ENCODE assay signal across 25 cellular contexts in the genomic region with DNA sequence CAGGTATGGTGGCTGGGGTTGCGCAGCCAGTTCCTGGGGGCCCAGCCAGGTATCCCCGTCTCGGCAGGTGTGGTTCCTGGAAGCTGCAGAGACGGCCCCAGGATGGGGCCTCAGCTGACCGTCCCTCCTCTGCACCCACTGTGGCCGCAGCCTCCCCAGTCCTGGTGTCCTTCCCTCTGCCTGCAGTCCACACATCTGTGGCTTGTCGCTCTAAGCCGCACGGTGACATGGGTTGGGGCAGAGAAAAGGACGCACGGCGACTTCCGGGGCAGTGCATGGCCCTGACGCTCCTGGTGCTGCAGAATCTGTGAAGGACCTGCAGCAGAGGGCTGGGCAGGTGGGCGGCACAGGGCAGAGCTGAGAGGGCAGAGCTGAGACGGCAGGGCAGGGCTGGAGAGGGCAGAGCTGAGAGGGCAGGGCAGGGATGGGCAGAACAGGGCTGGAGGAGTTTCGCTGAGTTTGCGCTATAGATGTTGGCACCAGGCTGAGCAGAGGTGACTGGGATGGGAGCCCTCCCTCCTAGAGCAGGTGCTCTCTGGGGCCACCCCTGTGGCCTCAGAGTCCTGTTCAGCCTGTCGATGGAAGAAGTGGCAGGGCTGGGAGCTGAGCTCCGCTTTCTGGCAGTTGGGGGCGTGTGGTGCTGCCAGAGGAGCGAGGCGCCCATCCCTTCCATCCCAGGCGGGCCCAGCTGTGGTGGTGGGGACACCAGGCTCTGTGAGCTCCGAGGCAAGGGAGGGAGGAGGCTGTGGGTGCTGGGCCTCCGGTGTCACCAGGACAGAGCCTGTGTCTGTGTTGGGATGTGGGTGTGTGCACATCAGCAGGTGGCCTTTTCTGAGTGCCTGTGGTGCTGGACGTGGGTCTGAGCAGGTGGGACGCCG. TPM values are rescaled to one million over a fixed set of nuclear protein-coding genes. Genes with fewer than 3 reads are reported as not detected.
DNase-seq lines count a peak whose midpoint lies in the region; ATAC-seq and TF ChIP-seq lines count a peak whose summit lies in the region.
"Had no signal": no experiment of that assay in that cellular context is flagged by ENCODE, and none has a peak within 500 bp of the region (broad histone marks: within the 10 kb centered on the region; RNA-seq: fewer than 3 reads in every experiment).

No MANE protein-coding gene starts in this region.

- H3K9me3 Mint-ChIP-seq in stimulated activated naive B cell treated with anti-CD40 and anti-IgM and Interleukin-4, amounts not matched to agents 10 μg/mL and 1 μg/mL and 100 μg/mL, for 72 hours: peaks cover 0 to 3% of the 10 kb centered on the region in 2 donors
- H3K9me3 Mint-ChIP-seq in stimulated activated effector memory CD8-positive, alpha-beta T cell treated with anti-CD3 and anti-CD28 coated beads, Interleukin-12 subunit alpha, Interleukin-12 subunit beta, amount 100 ng/mL, for 72 hours: no peaks in the 10 kb centered on the region
- H3K9me3 Mint-ChIP-seq: CD4-positive, CD25-positive, alpha-beta regulatory T cell; H9; HFFc6 had no signal

- H3K4me1 Mint-ChIP-seq in stimulated activated naive B cell treated with anti-CD40 and anti-IgM and Interleukin-4, amounts not matched to agents 10 μg/mL and 1 μg/mL and 100 μg/mL, for 72 hours: peaks cover 0 to 3% of the 10 kb centered on the region in 2 donors
- peaks cover 5% of the 10 kb centered on the region for H3K4me1 Mint-ChIP-seq in stimulated activated effector memory CD8-positive, alpha-beta T cell treated with anti-CD3 and anti-CD28 coated beads, Interleukin-12 subunit alpha, Interleukin-12 subunit beta, amount 100 ng/mL, for 72 hours
- H3K4me1 Mint-ChIP-seq: B cell; CD4-positive, CD25-positive, alpha-beta regulatory T cell; H9; IgD-negative memory B cell had no signal

- ATAC-seq in left cardiac atrium: peak in 1 of 2 donors; percentile 14
- no peak for ATAC-seq in right cardiac atrium
- peak; percentile 9 for ATAC-seq in left lobe of liver
- no peak for ATAC-seq in stimulated activated naive B cell treated with anti-CD40 and anti-IgM and Interleukin-4, amounts not matched to agents 10 μg/mL and 1 μg/mL and 100 μg/mL, for 72 hours (replicated peaks)
- ATAC-seq in stimulated activated effector memory CD8-positive, alpha-beta T cell treated with anti-CD3 and anti-CD28 coated beads, Interleukin-12 subunit alpha, Interleukin-12 subunit beta, amount 100 ng/mL, for 72 hours: no peak

- peaks cover 51 to 61% of the 10 kb centered on the region in 2 donors for H3K36me3 Mint-ChIP-seq in stimulated activated naive B cell treated with anti-CD40 and anti-IgM and Interleukin-4, amounts not matched to agents 10 μg/mL and 1 μg/mL and 100 μg/mL, for 72 hours
- H3K36me3 Mint-ChIP-seq in stimulated activated effector memory CD8-positive, alpha-beta T cell treated with anti-CD3 and anti-CD28 coated beads, Interleukin-12 subunit alpha, Interleukin-12 subunit beta, amount 100 ng/mL, for 72 hours: peaks cover 64% of the 10 kb centered on the region

- H3K36me3 ChIP-seq in ascending aorta: peaks cover 69 to 82% of the 10 kb centered on the region in 2 donors
- no peaks in the 10 kb centered on the region for H3K36me3 ChIP-seq in hepatocyte (replicated peaks; ENCODE audit: insufficient read depth, low read depth)

- CTCF ChIA-PET in RWPE1 (lab: Yijun Ruan, JAX): interaction anchor here (1.1 to 1.3 kb wide), 3 partner anchors 14 to 51 kb away, joined by 3 read pairs; partner anchors contain the start of gene NPW

- no peak overlapping the region for H2AFZ ChIP-seq in hepatocyte

- H3K27me3 ChIP-seq in right cardiac atrium (ENCODE audit: control insufficient read depth, insufficient read depth) (no peaks in the 10 kb centered on the region), ascending aorta (no peaks in the 10 kb centered on the region), hepatocyte (no peaks in the 10 kb centered on the region)

- peak; percentile 14 for DNase-seq in left cardiac atrium
- DNase-seq in right cardiac atrium: no peak
- no peak for DNase-seq in RWPE1 (ENCODE audit: low spot score)
- DNase-seq in left lobe of liver (ENCODE audit: low spot score): no peak
- DNase-seq in stimulated activated naive B cell treated with anti-CD40 and anti-IgM and Interleukin-4, amounts not matched to agents 10 μg/mL and 1 μg/mL and 100 μg/mL, for 72 hours: no peak
- DNase-seq in ascending aorta (ENCODE audit: low spot score in 2 of 2): no peak
- no peak for DNase-seq in hepatocyte (ENCODE audit: low spot score)
- DNase-seq in stimulated activated effector memory CD8-positive, alpha-beta T cell treated with anti-CD3 and anti-CD28 coated beads, Interleukin-12 subunit alpha, Interleukin-12 subunit beta, amount 100 ng/mL, for 72 hours (ENCODE audit: low spot score in 2 of 2): no peak
- DNase-seq: CD4-positive, CD25-positive, alpha-beta regulatory T cell; EL; GF-D8; H9; HFFc6; Karpas-422; MV-4-11; NCI-H1105 treated with DMSO at 0.1 percent for 48 hours; NCI-H2029 treated with DMSO at 0.1 percent for 48 hours; NCI-H2171; NCI-H345; NCI-H526 treated with DMSO at 0.1 percent for 48 hours; OCI-M1; Right ventricle myocardium superior had no signal

- WGBS in right cardiac atrium: 93% methylated on average over 29 of the region's 29 CpGs
- WGBS in hepatocyte (ENCODE audit: low lambda C conversion rate, missing lambda C conversion rate): 97% methylated on average over 27 of the region's 29 CpGs

- no peaks in the 10 kb centered on the region for H3K79me2 ChIP-seq in hepatocyte

- no peaks in the 10 kb centered on the region for H3K9me2 ChIP-seq in hepatocyte (replicated peaks; ENCODE audit: insufficient read depth)

- no peaks in the 10 kb centered on the region for H3K27me3 Mint-ChIP-seq in stimulated activated naive B cell treated with anti-CD40 and anti-IgM and Interleukin-4, amounts not matched to agents 10 μg/mL and 1 μg/mL and 100 μg/mL, for 72 hours
- H3K27me3 Mint-ChIP-seq: B cell; CD4-positive, CD25-positive, alpha-beta regulatory T cell; IgD-negative memory B cell had no signal

- H3K27ac ChIP-seq in right cardiac atrium (ENCODE audit: low read length) (no peak overlapping the region), RWPE1 (peak overlapping the region; percentile 40), ascending aorta (no peak overlapping the region), hepatocyte (no peak overlapping the region)
- H3K27ac ChIP-seq: HL-60 had no signal

- H3K4me3 ChIP-seq in right cardiac atrium (ENCODE audit: low read length) (no peak overlapping the region), ascending aorta (no peak overlapping the region), hepatocyte (no peak overlapping the region)

- H3K4me2 ChIP-seq in hepatocyte: no peak overlapping the region

- POLR2A ChIA-PET in RWPE1 (lab: Yijun Ruan, JAX; ENCODE audit: low non-redundant PET): no interaction called here

- no peaks in the 10 kb centered on the region for H4K20me1 ChIP-seq in hepatocyte (ENCODE audit: insufficient read depth, poor library complexity, severe bottlenecking)

- H3K27ac Mint-ChIP-seq in stimulated activated naive B cell treated with anti-CD40 and anti-IgM and Interleukin-4, amounts not matched to agents 10 μg/mL and 1 μg/mL and 100 μg/mL, for 72 hours: peak overlapping the region; percentile 47
- H3K27ac Mint-ChIP-seq in stimulated activated effector memory CD8-positive, alpha-beta T cell treated with anti-CD3 and anti-CD28 coated beads, Interleukin-12 subunit alpha, Interleukin-12 subunit beta, amount 100 ng/mL, for 72 hours: no peak overlapping the region
- H3K27ac Mint-ChIP-seq: B cell; CD4-positive, CD25-positive, alpha-beta regulatory T cell; HFFc6; IgD-negative memory B cell had no signal

- no peak overlapping the region for H3K4me3 Mint-ChIP-seq in stimulated activated naive B cell treated with anti-CD40 and anti-IgM and Interleukin-4, amounts not matched to agents 10 μg/mL and 1 μg/mL and 100 μg/mL, for 72 hours
- no peak overlapping the region for H3K4me3 Mint-ChIP-seq in stimulated activated effector memory CD8-positive, alpha-beta T cell treated with anti-CD3 and anti-CD28 coated beads, Interleukin-12 subunit alpha, Interleukin-12 subunit beta, amount 100 ng/mL, for 72 hours
- H3K4me3 Mint-ChIP-seq: B cell; CD4-positive, CD25-positive, alpha-beta regulatory T cell; H9; HFFc6; IgD-negative memory B cell had no signal

- H3K9me3 ChIP-seq in right cardiac atrium (ENCODE audit: control insufficient read depth, low read length) (no peaks in the 10 kb centered on the region), ascending aorta (no peaks in the 10 kb centered on the region), hepatocyte (ENCODE audit: low read depth) (no peaks in the 10 kb centered on the region)

- H3K4me1 ChIP-seq in right cardiac atrium (ENCODE audit: control insufficient read depth, insufficient read depth, low read length) (no peaks in the 10 kb centered on the region), ascending aorta (no peaks in the 10 kb centered on the region), hepatocyte (ENCODE audit: insufficient read depth) (no peaks in the 10 kb centered on the region)

- TF ChIP-seq CTCF in RWPE1 (conservative IDR thresholded peaks at IDR 0.05; ENCODE audit: low read depth) (no peak), ascending aorta (IDR thresholded peaks at IDR 0.05) (no peak), hepatocyte (IDR thresholded peaks at IDR 0.05; ENCODE audit: poor library complexity) (no peak)

- intact Hi-C loops in left cardiac atrium (cut with DNase I): no loop called here
- intact Hi-C loops in right cardiac atrium (cut with DNase I): no loop called here
- intact Hi-C loops in ascending aorta (cut with DNase I): no loop called here

RNA-seq across cellular contexts. Expression of gene TSC2, which starts 23.0 kb away (rescaled TPM):
- total RNA-seq in left cardiac atrium: 10 to 100 TPM; 54.3 to 73.4 TPM
- 10 to 100 TPM; 67.3 to 72.4 (median 69.4) TPM for total RNA-seq in right cardiac atrium
- polyA plus RNA-seq in right cardiac atrium: 34.7 TPM
- 117 TPM for total RNA-seq in left lobe of liver
- 258 TPM for total RNA-seq in ascending aorta
- 39.5 and 41.8 TPM in 2 replicates for total RNA-seq in hepatocyte
- polyA plus RNA-seq in hepatocyte: 78.7 and 113 TPM in 2 replicates

RNA-seq across cellular contexts. Expression of gene NTHL1, which starts 23.2 kb away (rescaled TPM):
- total RNA-seq in left cardiac atrium (10 to 100 TPM in 1 of 2 donors, 1 to 10 TPM in 1; 5.7 to 16.6 TPM), right cardiac atrium (10 to 100 TPM in 3 of 4 donors, 1 to 10 TPM in 1; 4.3 to 14.0 (median 12.5) TPM), left lobe of liver (109 TPM), ascending aorta (59.5 TPM), hepatocyte (19.6 and 20.2 TPM in 2 replicates)
- polyA plus RNA-seq in right cardiac atrium (21.3 TPM), hepatocyte (23.4 and 28.5 TPM in 2 replicates)

RNA-seq across cellular contexts. Expression of gene NHERF2, which starts 44.1 kb away (rescaled TPM):
- total RNA-seq in left cardiac atrium: 100 to 1,000 TPM; 164 to 242 TPM
- 100 to 1,000 TPM; 131 to 257 (median 158) TPM for total RNA-seq in right cardiac atrium
- polyA plus RNA-seq in right cardiac atrium: 228 TPM
- total RNA-seq in left lobe of liver: 334 TPM
- 123 TPM for total RNA-seq in ascending aorta
- total RNA-seq in hepatocyte: 25.9 and 29.6 TPM in 2 replicates
- polyA plus RNA-seq in hepatocyte: 37.7 and 43.8 TPM in 2 replicates
- polyA plus RNA-seq: IgD-negative memory B cell had no signal

RNA-seq across cellular contexts. Expression of gene NPW, which starts 51.2 kb away (rescaled TPM):
- total RNA-seq in left cardiac atrium (under 1 TPM in 1 of 2 donors, not detected in 1; 0.84 TPM), right cardiac atrium (not detected), left lobe of liver (8.5 TPM), ascending aorta (not detected), hepatocyte (2.7 and 4.1 TPM in 2 replicates)
- polyA plus RNA-seq in right cardiac atrium (not detected), hepatocyte (45.2 and 57.6 TPM in 2 replicates)
- total RNA-seq: CD4-positive, CD25-positive, alpha-beta regulatory T cell; Right ventricle myocardium superior had no signal
- polyA plus RNA-seq: CD4-positive, CD25-positive, alpha-beta regulatory T cell; IgD-negative memory B cell had no signal
